ENCODE assay signal across 1 cellular context in genomic region chr22:28819253-28820096, GRCh38.
TF ChIP-seq lines count a peak whose summit lies in the region.

No MANE protein-coding gene starts in this region.

TF ChIP-seq in HepG2, 621 proteins besides CTCF, POLR2A, EP300 and RAD21 (continued from another document):
- TF ChIP-seq THAP9 (CRISPR knock-in tag; IDR thresholded peaks at IDR 0.05; ENCODE audit: borderline replicate concordance), result no peak
- TF ChIP-seq HNF1A (IDR thresholded peaks at IDR 0.05; ENCODE audit: low read depth), result 0 out of 2 replicates have a peak, but pooled peaks have one; percentile 26
- TF ChIP-seq HNF1A (CRISPR knock-in tag; IDR thresholded peaks at IDR 0.05; ENCODE audit: borderline replicate concordance), result peak; percentile 47; the same call in 1 of the 2 replicates
- peak; percentile 66 for TF ChIP-seq FOSL2 (CRISPR knock-in tag; IDR thresholded peaks at IDR 0.05)
- TF ChIP-seq ZNF672 (CRISPR knock-in tag; IDR thresholded peaks at IDR 0.05), result no peak
- peak; percentile 97 for TF ChIP-seq ZNF7 (CRISPR knock-in tag; IDR thresholded peaks at IDR 0.05)
- peak; percentile 78; the same call in 1 of the 2 replicates for TF ChIP-seq SKIL (CRISPR knock-in tag; IDR thresholded peaks at IDR 0.05; ENCODE audit: borderline replicate concordance)
- no peak for TF ChIP-seq CBX2 (IDR thresholded peaks at IDR 0.05; ENCODE audit: low read depth, low read length)
- TF ChIP-seq CBX2 (CRISPR knock-in tag; IDR thresholded peaks at IDR 0.05; ENCODE audit: low read depth), result no peak
- no peak for TF ChIP-seq JDP2 (CRISPR knock-in tag; IDR thresholded peaks at IDR 0.05; ENCODE audit: borderline replicate concordance)
- no peak; the same call in 1 of the 2 replicates for TF ChIP-seq ZBTB43 (CRISPR knock-in tag; conservative IDR thresholded peaks at IDR 0.05)
- TF ChIP-seq ZNF780A (CRISPR knock-in tag; IDR thresholded peaks at IDR 0.05), result no peak
- peak; percentile 23; the same call in 1 of the 2 replicates for TF ChIP-seq ZBTB25 (CRISPR knock-in tag; IDR thresholded peaks at IDR 0.05)
- no peak for TF ChIP-seq BATF2 (CRISPR knock-in tag; IDR thresholded peaks at IDR 0.05)
- no peak for TF ChIP-seq ZNF569 (CRISPR knock-in tag; IDR thresholded peaks at IDR 0.05; ENCODE audit: borderline replicate concordance)
- no peak for TF ChIP-seq CSRNP2 (CRISPR knock-in tag; conservative IDR thresholded peaks at IDR 0.05; ENCODE audit: low read depth)
- TF ChIP-seq TOPORS (CRISPR knock-in tag; IDR thresholded peaks at IDR 0.05), result no peak
- no peak for TF ChIP-seq SMAD1 (CRISPR knock-in tag; IDR thresholded peaks at IDR 0.05; ENCODE audit: borderline replicate concordance, low read depth)
- no peak for TF ChIP-seq CHD2 (IDR thresholded peaks at IDR 0.05; ENCODE audit: low read depth, low read length)
- TF ChIP-seq ZNF761 (CRISPR knock-in tag; conservative IDR thresholded peaks at IDR 0.05), result 0 out of 2 replicates have a peak, but pooled peaks have one; percentile 37
- TF ChIP-seq ZNF317 (CRISPR knock-in tag; IDR thresholded peaks at IDR 0.05), result 0 out of 2 replicates have a peak, but pooled peaks have one; percentile 19
- TF ChIP-seq ZNF264 (CRISPR knock-in tag; IDR thresholded peaks at IDR 0.05), result peak; percentile 2; the same call in 1 of the 2 replicates
- 0 out of 2 replicates have a peak, but pooled peaks have one; percentile 14 for TF ChIP-seq KLF13 (CRISPR knock-in tag; IDR thresholded peaks at IDR 0.05)
- no peak for TF ChIP-seq ZNF333 (CRISPR knock-in tag; IDR thresholded peaks at IDR 0.05; ENCODE audit: borderline replicate concordance)
- no peak for TF ChIP-seq ZNF296 (CRISPR knock-in tag; conservative IDR thresholded peaks at IDR 0.05)
- no peak for TF ChIP-seq ZNF343 (CRISPR knock-in tag; IDR thresholded peaks at IDR 0.05)
- TF ChIP-seq NONO (IDR thresholded peaks at IDR 0.05), result no peak
- peak; percentile 61 for TF ChIP-seq NONO (CRISPR knock-in tag; conservative IDR thresholded peaks at IDR 0.05)
- TF ChIP-seq PLRG1 (conservative IDR thresholded peaks at IDR 0.05), result no peak
- TF ChIP-seq GLI4 (CRISPR knock-in tag; IDR thresholded peaks at IDR 0.05; ENCODE audit: borderline replicate concordance), result no peak
- TF ChIP-seq TBX2 (CRISPR knock-in tag; IDR thresholded peaks at IDR 0.05; ENCODE audit: borderline replicate concordance), result peak; percentile 85
- TF ChIP-seq E2F5 (CRISPR knock-in tag; conservative IDR thresholded peaks at IDR 0.05), result no peak
- no peak for TF ChIP-seq ZBTB3 (CRISPR knock-in tag; IDR thresholded peaks at IDR 0.05; ENCODE audit: borderline replicate concordance, low read depth)
- TF ChIP-seq MAFG (CRISPR knock-in tag; IDR thresholded peaks at IDR 0.05), result no peak
